ENCODE assay signal across 20 cellular contexts in the genomic region with DNA sequence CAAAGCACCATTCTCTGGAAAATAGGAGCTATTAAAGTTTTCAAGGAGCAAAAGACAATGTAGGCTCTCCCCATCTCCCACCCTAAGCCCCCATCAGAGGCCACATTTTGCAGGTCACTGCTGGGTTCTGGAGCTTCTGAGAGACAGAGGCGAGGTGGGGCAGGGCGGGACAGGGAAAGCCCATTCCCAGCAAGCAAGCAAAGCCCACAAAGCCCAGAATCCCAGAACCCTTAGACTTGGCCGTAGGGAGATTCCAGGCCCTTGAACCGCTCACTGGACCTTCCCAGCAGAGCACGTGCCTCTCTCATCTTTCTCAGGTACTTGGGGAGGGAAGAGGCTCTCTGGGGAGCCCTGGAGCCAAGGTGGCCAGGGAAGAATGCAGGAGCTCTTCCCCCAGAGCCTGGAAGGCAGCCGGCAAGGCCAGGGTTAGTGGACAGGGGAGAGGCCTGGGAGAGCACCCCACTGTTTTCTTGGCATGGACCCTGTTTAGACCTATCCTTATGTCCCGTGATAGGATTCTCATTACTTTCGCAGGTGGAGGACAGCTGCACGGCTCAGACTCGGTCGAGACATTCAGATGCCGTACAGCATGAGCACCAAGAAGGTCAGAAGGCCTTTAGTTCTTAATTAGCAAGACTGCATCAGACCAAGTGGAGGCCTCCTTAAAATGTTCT. TPM values are rescaled to one million over a fixed set of nuclear protein-coding genes. Genes with fewer than 3 reads are reported as not detected.
DNase-seq lines count a peak whose midpoint lies in the region; ATAC-seq and TF ChIP-seq lines count a peak whose summit lies in the region.
"Had no signal": no experiment of that assay in that cellular context is flagged by ENCODE, and none has a peak within 500 bp of the region (broad histone marks: within the 10 kb centered on the region; RNA-seq: fewer than 3 reads in every experiment).

No MANE protein-coding gene starts in this region.

- H3K4me1 ChIP-seq in testis = no peaks in the 10 kb centered on the region

- intact Hi-C loops in testis (cut with DNase I; ENCODE audit: low total_unique reads) = no loop called here

- no peak for TF ChIP-seq POLR2A in testis (IDR thresholded peaks at IDR 0.05)

- H3K4me3 ChIP-seq in testis (no peak overlapping the region), coronary artery (no peak overlapping the region)

- WGBS in testis, 2 donors = 92 to 95% methylated on average over 10 to 12 of the region's 12 CpGs

- no peak overlapping the region for H3K27ac ChIP-seq in testis
- H3K27ac ChIP-seq in coronary artery = no peak overlapping the region
- H3K27ac ChIP-seq: KMS-11 had no signal

- H3K36me3 ChIP-seq in testis (ENCODE audit: low read depth, missing control alignments) = no peaks in the 10 kb centered on the region

- DNase-seq in GM20000 (ENCODE audit: low spot score) (peak; percentile 4), ecto neural progenitor cell (ENCODE audit: low spot score) (peak; percentile 5), left lobe of liver (ENCODE audit: low spot score) (peak; percentile 14), testis (peak; percentile 9), GOT3 (lab: John Stamatoyannopoulos, UW) (no peak), coronary artery (ENCODE audit: low spot score) (no peak)
- DNase-seq: C1 segment of cervical spinal cord, COR-L47, DMS53, IMR-90, MM.1S, NCI-H2029 treated with DMSO at 0.1 percent for 48 hours, NCI-H2227 treated with DMSO at 0.1 percent for 48 hours, NCI-H510A, NCI-H69, RPMI8226, SHP77 treated with DMSO at 0.1 percent for 48 hours had no signal

- TF ChIP-seq CTCF in GM20000 (IDR thresholded peaks at IDR 0.05; ENCODE audit: extremely low read depth, missing control alignments) (no peak), testis (IDR thresholded peaks at IDR 0.05) (no peak), coronary artery (IDR thresholded peaks at IDR 0.05) (no peak)

- H3K9me3 ChIP-seq in testis = no peaks in the 10 kb centered on the region

- no peak for ATAC-seq in left lobe of liver
- ATAC-seq in GM21825 (IDR thresholded peaks at IDR 0.05; ENCODE audit: unreplicated experiment) = no peak

- H3K27me3 ChIP-seq in testis = no peaks in the 10 kb centered on the region

RNA-seq across cellular contexts. Expression of a gene that starts 52.4 kb away (rescaled TPM):
- total RNA-seq in left lobe of liver (1.3 TPM), testis (1 to 10 TPM; 4.6 to 4.8 TPM)
- polyA plus RNA-seq in testis (ENCODE audit: insufficient read depth, low read depth, low replicate concordance) = 4.0 TPM
- total RNA-seq: H4 had no signal

Comparison
In these comparisons a context has a peak if more than half of its experiments do, and no peak if none do; other contexts are left out.
1. DNase-seq: peak in GM20000 (single experiment), ecto neural progenitor cell (single experiment), left lobe of liver (single experiment) and testis (single experiment); none in GOT3 (single experiment) and coronary artery (single experiment).